ENCODE assay signal across 8 cellular contexts in genomic region chr19:12793290-12794195, GRCh38. TPM values are rescaled to one million over a fixed set of nuclear protein-coding genes. Genes with fewer than 3 reads are reported as not detected.
DNase-seq lines count a peak whose midpoint lies in the region; ATAC-seq and TF ChIP-seq lines count a peak whose summit lies in the region.

No MANE protein-coding gene starts in this region.

- no peaks in the 10 kb centered on the region for H3K9me3 ChIP-seq in aorta (ENCODE audit: control insufficient read depth, low read length)

- no peaks in the 10 kb centered on the region for H3K36me3 ChIP-seq in aorta (ENCODE audit: control insufficient read depth in 1 of 2, insufficient read depth in 2 of 2, low read length in 1 of 2)

- DNase-seq in ELR (ENCODE audit: low read depth) (peak; percentile 93), HFF-Myc (ENCODE audit: extremely low read depth, low read depth) (no peak), NCI-H146 (lab: John Stamatoyannopoulos, UW) (peak; percentile 95), T-helper 9 cell (peak; percentile 93), astrocyte of the cerebellum (ENCODE audit: low read depth) (peak; percentile 87), hepatic stellate cell (ENCODE audit: low spot score) (peak; percentile 97), renal cortical epithelial cell (ENCODE audit: low read depth) (peak; percentile 86), aorta (peak; percentile 95 to 98)

- no peaks in the 10 kb centered on the region for H3K4me1 ChIP-seq in aorta (ENCODE audit: control insufficient read depth in 1 of 2, insufficient read depth in 2 of 2, low read length in 2 of 2)

- intact Hi-C loops in aorta (cut with DNase I), result loop anchor here (1.0 to 10.0 kb wide), 4 partner anchors 16 to 1256 kb away; partner anchors contain the start of genes CNN1 (in 1 of the 2), IER2 (in 1 of the 2) and STX10 (in 1 of the 2)

- peaks cover 0 to 4% of the 10 kb centered on the region in 2 donors for H3K27me3 ChIP-seq in aorta (ENCODE audit: control insufficient read depth in 1 of 2, insufficient read depth in 2 of 2, low read length in 1 of 2)

- H3K27ac ChIP-seq in aorta (ENCODE audit: low read depth in 1 of 2, low read length in 2 of 2), result peak overlapping the region; percentile 86 to 87

- ATAC-seq in aorta (ENCODE audit: low FRiP score), result peak; percentile 62

- H3K4me3 ChIP-seq in HFF-Myc (replicated peaks; ENCODE audit: low read depth, low read length) (peak overlapping the region; percentile 84), astrocyte of the cerebellum (ENCODE audit: low read depth, low read length) (peak overlapping the region; percentile 96), aorta (ENCODE audit: low read length in 2 of 2) (peak overlapping the region; percentile 70 to 73)

- TF ChIP-seq CTCF in HFF-Myc (IDR thresholded peaks at IDR 0.05; ENCODE audit: low read depth, low read length, missing control alignments) (no peak), astrocyte of the cerebellum (IDR thresholded peaks at IDR 0.05; ENCODE audit: low read depth, low read length, missing control alignments) (no peak)

- in situ Hi-C loops in astrocyte of the cerebellum (cut with HindIII; ENCODE audit: low sequenced_read_pairs), result no loop called here

- WGBS in aorta, 2 donors, result 0 to 1% methylated on average over 62 to 81 of the region's 81 CpGs

RNA-seq across cellular contexts. Expression of gene JUNB, which starts 2.3 kb away (rescaled TPM):
- 120 and 130 TPM in 2 replicates for total RNA-seq in renal cortical epithelial cell
- 100 to 1,000 TPM; 250 to 609 TPM for total RNA-seq in aorta
- polyA plus RNA-seq in aorta, result 100 to 1,000 TPM in 1 of 2 donors, 10 to 100 TPM in 1; 97.0 to 623 TPM

RNA-seq across cellular contexts. Expression of gene PRDX2, which starts 8.1 kb away (rescaled TPM):
- total RNA-seq in renal cortical epithelial cell (215 and 236 TPM in 2 replicates), aorta (100 to 1,000 TPM in 1 of 2 donors, 10 to 100 TPM in 1; 90.5 to 118 TPM)
- 100 to 1,000 TPM; 151 to 202 TPM for polyA plus RNA-seq in aorta

RNA-seq across cellular contexts. Expression of gene THSD8, which starts 8.3 kb away (rescaled TPM):
- total RNA-seq in renal cortical epithelial cell (not detected in 2 replicates), aorta (1 to 10 TPM in 1 of 2 donors, not detected in 1; 1.2 TPM)
- 1 to 10 TPM in 1 of 2 donors, not detected in 1; 2.5 TPM for polyA plus RNA-seq in aorta

RNA-seq across cellular contexts. Expression of gene RNASEH2A, which starts 12.8 kb away (rescaled TPM):
- 7.7 and 19.6 TPM in 2 replicates for total RNA-seq in renal cortical epithelial cell
- total RNA-seq in aorta, result 1 to 10 TPM; 2.9 to 7.2 TPM
- 1 to 10 TPM; 1.6 to 3.3 TPM for polyA plus RNA-seq in aorta

RNA-seq across cellular contexts. Expression of gene HOOK2, which starts 18.2 kb away (rescaled TPM):
- total RNA-seq in renal cortical epithelial cell, result 19.6 and 30.8 TPM in 2 replicates
- total RNA-seq in aorta, result 10 to 100 TPM; 28.5 to 45.5 TPM
- 10 to 100 TPM; 14.4 to 92.5 TPM for polyA plus RNA-seq in aorta
